ENCODE assay signal across 2 cellular contexts in the genomic region with DNA sequence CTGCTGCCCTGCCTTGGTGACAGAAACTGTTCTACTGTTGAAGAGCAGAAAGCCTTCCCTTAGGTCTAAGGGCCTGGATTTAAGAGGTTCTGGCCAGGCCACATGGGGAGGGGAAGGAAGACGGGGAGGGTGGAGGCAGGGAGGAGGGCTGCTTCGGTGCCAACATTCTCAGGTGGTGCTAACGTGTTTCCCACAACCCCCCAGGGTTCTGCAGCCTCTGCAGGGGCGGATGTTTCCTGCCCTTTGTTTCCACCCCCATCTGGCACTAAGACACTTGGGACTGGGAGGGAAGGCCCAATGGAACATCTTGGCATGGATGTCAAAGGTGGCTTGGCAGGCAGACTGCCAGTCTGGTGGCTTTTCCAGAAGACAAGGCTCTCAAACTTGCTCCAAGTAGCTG.
TF ChIP-seq lines count a peak whose summit lies in the region.

No MANE protein-coding gene starts in this region.

TF ChIP-seq in Ishikawa, 13 proteins besides CTCF, POLR2A, EP300 and RAD21:
- TF ChIP-seq CREB1 (IDR thresholded peaks at IDR 0.05; ENCODE audit: low read depth) (no peak), TCF12 (IDR thresholded peaks at IDR 0.05; ENCODE audit: low read depth) (peak; percentile 92), FOXM1 (IDR thresholded peaks at IDR 0.05; ENCODE audit: borderline replicate concordance, low read depth) (no peak; the same call in 1 of the 2 replicates), NFIC (IDR thresholded peaks at IDR 0.05) (peak; percentile 93), EGR1 (IDR thresholded peaks at IDR 0.05) (peak; percentile 81), TAF1 (IDR thresholded peaks at IDR 0.05; ENCODE audit: low read depth) (no peak), TEAD4 (IDR thresholded peaks at IDR 0.05) (peak; percentile 84), CEBPB (IDR thresholded peaks at IDR 0.05) (no peak), YY1 (IDR thresholded peaks at IDR 0.05; ENCODE audit: low read depth) (no peak), ZBTB7A (IDR thresholded peaks at IDR 0.05; ENCODE audit: low read depth) (no peak)
- TF ChIP-seq, protein P1, sequence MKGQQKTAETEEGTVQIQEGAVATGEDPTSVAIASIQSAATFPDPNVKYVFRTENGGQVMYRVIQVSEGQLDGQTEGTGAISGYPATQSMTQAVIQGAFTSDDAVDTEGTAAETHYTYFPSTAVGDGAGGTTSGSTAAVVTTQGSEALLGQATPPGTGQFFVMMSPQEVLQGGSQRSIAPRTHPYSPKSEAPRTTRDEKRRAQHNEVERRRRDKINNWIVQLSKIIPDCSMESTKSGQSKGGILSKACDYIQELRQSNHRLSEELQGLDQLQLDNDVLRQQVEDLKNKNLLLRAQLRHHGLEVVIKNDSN (IDR thresholded peaks at IDR 0.05) = no peak
- TF ChIP-seq, protein P2, sequence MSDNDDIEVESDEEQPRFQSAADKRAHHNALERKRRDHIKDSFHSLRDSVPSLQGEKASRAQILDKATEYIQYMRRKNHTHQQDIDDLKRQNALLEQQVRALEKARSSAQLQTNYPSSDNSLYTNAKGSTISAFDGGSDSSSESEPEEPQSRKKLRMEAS (IDR thresholded peaks at IDR 0.05) = peak; percentile 48; the same call in 1 of the 2 replicates
- TF ChIP-seq, protein P3, sequence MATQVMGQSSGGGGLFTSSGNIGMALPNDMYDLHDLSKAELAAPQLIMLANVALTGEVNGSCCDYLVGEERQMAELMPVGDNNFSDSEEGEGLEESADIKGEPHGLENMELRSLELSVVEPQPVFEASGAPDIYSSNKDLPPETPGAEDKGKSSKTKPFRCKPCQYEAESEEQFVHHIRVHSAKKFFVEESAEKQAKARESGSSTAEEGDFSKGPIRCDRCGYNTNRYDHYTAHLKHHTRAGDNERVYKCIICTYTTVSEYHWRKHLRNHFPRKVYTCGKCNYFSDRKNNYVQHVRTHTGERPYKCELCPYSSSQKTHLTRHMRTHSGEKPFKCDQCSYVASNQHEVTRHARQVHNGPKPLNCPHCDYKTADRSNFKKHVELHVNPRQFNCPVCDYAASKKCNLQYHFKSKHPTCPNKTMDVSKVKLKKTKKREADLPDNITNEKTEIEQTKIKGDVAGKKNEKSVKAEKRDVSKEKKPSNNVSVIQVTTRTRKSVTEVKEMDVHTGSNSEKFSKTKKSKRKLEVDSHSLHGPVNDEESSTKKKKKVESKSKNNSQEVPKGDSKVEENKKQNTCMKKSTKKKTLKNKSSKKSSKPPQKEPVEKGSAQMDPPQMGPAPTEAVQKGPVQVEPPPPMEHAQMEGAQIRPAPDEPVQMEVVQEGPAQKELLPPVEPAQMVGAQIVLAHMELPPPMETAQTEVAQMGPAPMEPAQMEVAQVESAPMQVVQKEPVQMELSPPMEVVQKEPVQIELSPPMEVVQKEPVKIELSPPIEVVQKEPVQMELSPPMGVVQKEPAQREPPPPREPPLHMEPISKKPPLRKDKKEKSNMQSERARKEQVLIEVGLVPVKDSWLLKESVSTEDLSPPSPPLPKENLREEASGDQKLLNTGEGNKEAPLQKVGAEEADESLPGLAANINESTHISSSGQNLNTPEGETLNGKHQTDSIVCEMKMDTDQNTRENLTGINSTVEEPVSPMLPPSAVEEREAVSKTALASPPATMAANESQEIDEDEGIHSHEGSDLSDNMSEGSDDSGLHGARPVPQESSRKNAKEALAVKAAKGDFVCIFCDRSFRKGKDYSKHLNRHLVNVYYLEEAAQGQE (IDR thresholded peaks at IDR 0.05; ENCODE audit: low read depth) = no peak

TF ChIP-seq in HepG2, 621 proteins besides CTCF, POLR2A, EP300 and RAD21:
- no peak for TF ChIP-seq ZNF792 (CRISPR knock-in tag; IDR thresholded peaks at IDR 0.05)
- no peak for TF ChIP-seq FOSL2 (CRISPR knock-in tag; IDR thresholded peaks at IDR 0.05)
- no peak for TF ChIP-seq ZNF460 (CRISPR knock-in tag; IDR thresholded peaks at IDR 0.05; ENCODE audit: borderline replicate concordance)
- no peak for TF ChIP-seq ZNF143 (CRISPR knock-in tag; IDR thresholded peaks at IDR 0.05)
- TF ChIP-seq, protein P4, sequence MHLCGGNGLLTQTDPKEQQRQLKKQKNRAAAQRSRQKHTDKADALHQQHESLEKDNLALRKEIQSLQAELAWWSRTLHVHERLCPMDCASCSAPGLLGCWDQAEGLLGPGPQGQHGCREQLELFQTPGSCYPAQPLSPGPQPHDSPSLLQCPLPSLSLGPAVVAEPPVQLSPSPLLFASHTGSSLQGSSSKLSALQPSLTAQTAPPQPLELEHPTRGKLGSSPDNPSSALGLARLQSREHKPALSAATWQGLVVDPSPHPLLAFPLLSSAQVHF (CRISPR knock-in tag; IDR thresholded peaks at IDR 0.05) = no peak
- no peak for TF ChIP-seq PHF5A (CRISPR knock-in tag; IDR thresholded peaks at IDR 0.05; ENCODE audit: low read depth, unreplicated experiment)
- TF ChIP-seq RNF2 (conservative IDR thresholded peaks at IDR 0.05; ENCODE audit: low read depth) = no peak
- no peak for TF ChIP-seq SIN3A (IDR thresholded peaks at IDR 0.05; ENCODE audit: borderline replicate concordance, low read depth, low read length)
